1 cellular context compared by ENCODE assay signal in the genomic region with DNA sequence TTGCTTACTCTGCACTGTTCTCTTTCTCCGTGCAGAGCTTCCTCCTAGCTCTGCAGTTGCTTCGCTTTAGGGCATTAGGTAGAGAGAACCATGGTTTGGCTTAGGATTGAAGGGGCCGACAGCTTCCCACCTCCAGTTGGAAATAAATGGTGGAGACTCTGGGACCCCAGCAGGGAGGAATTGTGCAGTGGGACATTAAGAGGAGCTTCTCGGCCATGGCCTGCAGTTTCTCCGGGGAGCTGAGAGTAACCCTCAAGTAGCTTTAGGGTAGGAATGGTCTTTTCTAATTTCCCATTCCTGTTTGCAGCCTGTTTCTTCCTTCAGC.
TF ChIP-seq lines count a peak whose summit lies in the region.

No MANE protein-coding gene starts in this region.

TF ChIP-seq in GM23338, 12 proteins besides CTCF, POLR2A, EP300 and RAD21:
- TF ChIP-seq ZNF331 (CRISPR knock-in tag; IDR thresholded peaks at IDR 0.05; ENCODE audit: low read depth) = no peak
- TF ChIP-seq EZH2 (IDR thresholded peaks at IDR 0.05; ENCODE audit: low read depth, unreplicated experiment) = no peak
- no peak for TF ChIP-seq STAT1 (IDR thresholded peaks at IDR 0.05; ENCODE audit: unreplicated experiment)
- no peak for TF ChIP-seq EZH2phosphoT487 (IDR thresholded peaks at IDR 0.05; ENCODE audit: unreplicated experiment)
- TF ChIP-seq, protein P1, sequence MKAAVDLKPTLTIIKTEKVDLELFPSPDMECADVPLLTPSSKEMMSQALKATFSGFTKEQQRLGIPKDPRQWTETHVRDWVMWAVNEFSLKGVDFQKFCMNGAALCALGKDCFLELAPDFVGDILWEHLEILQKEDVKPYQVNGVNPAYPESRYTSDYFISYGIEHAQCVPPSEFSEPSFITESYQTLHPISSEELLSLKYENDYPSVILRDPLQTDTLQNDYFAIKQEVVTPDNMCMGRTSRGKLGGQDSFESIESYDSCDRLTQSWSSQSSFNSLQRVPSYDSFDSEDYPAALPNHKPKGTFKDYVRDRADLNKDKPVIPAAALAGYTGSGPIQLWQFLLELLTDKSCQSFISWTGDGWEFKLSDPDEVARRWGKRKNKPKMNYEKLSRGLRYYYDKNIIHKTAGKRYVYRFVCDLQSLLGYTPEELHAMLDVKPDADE (IDR thresholded peaks at IDR 0.05) = no peak
- no peak for TF ChIP-seq NANOG (IDR thresholded peaks at IDR 0.05; ENCODE audit: borderline replicate concordance)
- TF ChIP-seq JUNB (IDR thresholded peaks at IDR 0.05; ENCODE audit: unreplicated experiment) = no peak
- no peak for TF ChIP-seq CREB1 (CRISPR knock-in tag; IDR thresholded peaks at IDR 0.05; ENCODE audit: low read depth)
- no peak for TF ChIP-seq ZNF114 (CRISPR knock-in tag; IDR thresholded peaks at IDR 0.05)
- TF ChIP-seq REST (IDR thresholded peaks at IDR 0.05; ENCODE audit: unreplicated experiment) = no peak
- TF ChIP-seq, protein P2, sequence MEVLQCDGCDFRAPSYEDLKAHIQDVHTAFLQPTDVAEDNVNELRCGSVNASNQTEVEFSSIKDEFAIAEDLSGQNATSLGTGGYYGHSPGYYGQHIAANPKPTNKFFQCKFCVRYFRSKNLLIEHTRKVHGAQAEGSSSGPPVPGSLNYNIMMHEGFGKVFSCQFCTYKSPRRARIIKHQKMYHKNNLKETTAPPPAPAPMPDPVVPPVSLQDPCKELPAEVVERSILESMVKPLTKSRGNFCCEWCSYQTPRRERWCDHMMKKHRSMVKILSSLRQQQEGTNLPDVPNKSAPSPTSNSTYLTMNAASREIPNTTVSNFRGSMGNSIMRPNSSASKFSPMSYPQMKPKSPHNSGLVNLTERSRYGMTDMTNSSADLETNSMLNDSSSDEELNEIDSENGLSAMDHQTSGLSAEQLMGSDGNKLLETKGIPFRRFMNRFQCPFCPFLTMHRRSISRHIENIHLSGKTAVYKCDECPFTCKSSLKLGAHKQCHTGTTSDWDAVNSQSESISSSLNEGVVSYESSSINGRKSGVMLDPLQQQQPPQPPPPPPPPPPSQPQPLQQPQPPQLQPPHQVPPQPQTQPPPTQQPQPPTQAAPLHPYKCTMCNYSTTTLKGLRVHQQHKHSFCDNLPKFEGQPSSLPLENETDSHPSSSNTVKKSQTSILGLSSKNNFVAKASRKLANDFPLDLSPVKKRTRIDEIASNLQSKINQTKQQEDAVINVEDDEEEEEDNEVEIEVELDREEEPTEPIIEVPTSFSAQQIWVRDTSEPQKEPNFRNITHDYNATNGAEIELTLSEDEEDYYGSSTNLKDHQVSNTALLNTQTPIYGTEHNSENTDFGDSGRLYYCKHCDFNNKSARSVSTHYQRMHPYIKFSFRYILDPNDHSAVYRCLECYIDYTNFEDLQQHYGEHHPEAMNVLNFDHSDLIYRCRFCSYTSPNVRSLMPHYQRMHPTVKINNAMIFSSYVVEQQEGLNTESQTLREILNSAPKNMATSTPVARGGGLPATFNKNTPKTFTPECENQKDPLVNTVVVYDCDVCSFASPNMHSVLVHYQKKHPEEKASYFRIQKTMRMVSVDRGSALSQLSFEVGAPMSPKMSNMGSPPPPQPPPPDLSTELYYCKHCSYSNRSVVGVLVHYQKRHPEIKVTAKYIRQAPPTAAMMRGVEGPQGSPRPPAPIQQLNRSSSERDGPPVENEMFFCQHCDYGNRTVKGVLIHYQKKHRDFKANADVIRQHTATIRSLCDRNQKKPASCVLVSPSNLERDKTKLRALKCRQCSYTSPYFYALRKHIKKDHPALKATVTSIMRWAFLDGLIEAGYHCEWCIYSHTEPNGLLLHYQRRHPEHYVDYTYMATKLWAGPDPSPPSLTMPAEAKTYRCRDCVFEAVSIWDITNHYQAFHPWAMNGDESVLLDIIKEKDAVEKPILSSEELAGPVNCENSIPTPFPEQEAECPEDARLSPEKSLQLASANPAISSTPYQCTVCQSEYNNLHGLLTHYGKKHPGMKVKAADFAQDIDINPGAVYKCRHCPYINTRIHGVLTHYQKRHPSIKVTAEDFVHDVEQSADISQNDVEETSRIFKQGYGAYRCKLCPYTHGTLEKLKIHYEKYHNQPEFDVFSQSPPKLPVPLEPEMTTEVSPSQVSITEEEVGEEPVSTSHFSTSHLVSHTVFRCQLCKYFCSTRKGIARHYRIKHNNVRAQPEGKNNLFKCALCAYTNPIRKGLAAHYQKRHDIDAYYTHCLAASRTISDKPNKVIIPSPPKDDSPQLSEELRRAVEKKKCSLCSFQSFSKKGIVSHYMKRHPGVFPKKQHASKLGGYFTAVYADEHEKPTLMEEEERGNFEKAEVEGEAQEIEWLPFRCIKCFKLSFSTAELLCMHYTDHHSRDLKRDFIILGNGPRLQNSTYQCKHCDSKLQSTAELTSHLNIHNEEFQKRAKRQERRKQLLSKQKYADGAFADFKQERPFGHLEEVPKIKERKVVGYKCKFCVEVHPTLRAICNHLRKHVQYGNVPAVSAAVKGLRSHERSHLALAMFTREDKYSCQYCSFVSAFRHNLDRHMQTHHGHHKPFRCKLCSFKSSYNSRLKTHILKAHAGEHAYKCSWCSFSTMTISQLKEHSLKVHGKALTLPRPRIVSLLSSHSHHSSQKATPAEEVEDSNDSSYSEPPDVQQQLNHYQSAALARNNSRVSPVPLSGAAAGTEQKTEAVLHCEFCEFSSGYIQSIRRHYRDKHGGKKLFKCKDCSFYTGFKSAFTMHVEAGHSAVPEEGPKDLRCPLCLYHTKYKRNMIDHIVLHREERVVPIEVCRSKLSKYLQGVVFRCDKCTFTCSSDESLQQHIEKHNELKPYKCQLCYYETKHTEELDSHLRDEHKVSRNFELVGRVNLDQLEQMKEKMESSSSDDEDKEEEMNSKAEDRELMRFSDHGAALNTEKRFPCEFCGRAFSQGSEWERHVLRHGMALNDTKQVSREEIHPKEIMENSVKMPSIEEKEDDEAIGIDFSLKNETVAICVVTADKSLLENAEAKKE (CRISPR knock-in tag; IDR thresholded peaks at IDR 0.05) = no peak
- no peak for TF ChIP-seq POLR2AphosphoS5 (IDR thresholded peaks at IDR 0.05; ENCODE audit: low read depth)
